17 cellular contexts compared by ENCODE assay signal in genomic region chr4:13151178-13151577, GRCh38.
DNase-seq lines count a peak whose midpoint lies in the region; ATAC-seq and TF ChIP-seq lines count a peak whose summit lies in the region.
"Had no signal": no experiment of that assay in that cellular context is flagged by ENCODE, and none has a peak within 500 bp of the region (broad histone marks: within the 10 kb centered on the region; RNA-seq: fewer than 3 reads in every experiment).

No MANE protein-coding gene starts in this region.

- TF ChIP-seq CTCF in GM23338 (conservative IDR thresholded peaks at IDR 0.05; ENCODE audit: low read depth in 2 of 2) (no peak), transverse colon (IDR thresholded peaks at IDR 0.05) (no peak), MCF 10A (IDR thresholded peaks at IDR 0.05; ENCODE audit: unreplicated experiment) (no peak)

- POLR2A ChIA-PET in MCF 10A (lab: Yijun Ruan, JAX) = no interaction called here

- 0 out of 2 replicates have a peak, but pooled peaks cover 6% of the 10 kb centered on the region for H3K9me2 ChIP-seq in GM23338 (ENCODE audit: insufficient read depth)

- H3K4me1 Mint-ChIP-seq in GM23338 (peaks cover 4% of the 10 kb centered on the region; the same call in 2 of the 3 replicates), MCF 10A (ENCODE audit: insufficient read depth, unreplicated experiment) (no peaks in the 10 kb centered on the region)
- H3K4me1 Mint-ChIP-seq: B cell had no signal

- H3K4me3 ChIP-seq in GM23338 (no peak overlapping the region), transverse colon (no peak overlapping the region)

- H3K27ac ChIP-seq in GM23338 (ENCODE audit: low read depth) (no peak overlapping the region), transverse colon (peak overlapping the region in 2 of 4 donors; percentile 12 to 18)

- H3F3A ChIP-seq in GM23338 (replicated peaks; ENCODE audit: low read depth) = no peaks in the 10 kb centered on the region

- H3K4me2 ChIP-seq in GM23338 = no peak overlapping the region

- CTCF ChIA-PET in MCF 10A (lab: Yijun Ruan, JAX) = no interaction called here

- BruUV-seq in MCF 10A (replicated peaks; lab: Mats Ljungman, UMichigan) = no TSS peak

- H3K9me3 Mint-ChIP-seq in GM23338 = no peaks in the 10 kb centered on the region
- H3K9me3 Mint-ChIP-seq in MCF 10A (ENCODE audit: unreplicated experiment) = no peaks in the 10 kb centered on the region
- H3K9me3 Mint-ChIP-seq: CD4-positive, alpha-beta T cell had no signal

- H2AFZ ChIP-seq in GM23338 = no peak overlapping the region

- no peak for TF ChIP-seq POLR2A in transverse colon (IDR thresholded peaks at IDR 0.05)

- H3K79me2 ChIP-seq in GM23338 (replicated peaks; ENCODE audit: insufficient read depth) = no peaks in the 10 kb centered on the region

- WGBS in transverse colon (ENCODE audit: low coverage in 1 of 2), 2 donors = 42 to 63% methylated on average over 4 to 7 of the region's 7 CpGs

- H3K36me3 Mint-ChIP-seq in GM23338 (ENCODE audit: low read depth) (no peaks in the 10 kb centered on the region; the same call in 2 of the 3 replicates), MCF 10A (ENCODE audit: insufficient read depth, unreplicated experiment) (no peaks in the 10 kb centered on the region)

- H3K9me3 ChIP-seq in transverse colon = no peaks in the 10 kb centered on the region

- in situ Hi-C loops in SK-MEL-5 (cut with HindIII; ENCODE audit: low pct_unique_long_range_greater_than_20kb, low sequenced_read_pairs) = no loop called here
- in situ Hi-C loops in transverse colon (cut with MboI; ENCODE audit: low pct_ligation_motif_present in 1 of 4, low pct_unique_long_range_greater_than_20kb in 1 of 4, low sequenced_read_pairs in 3 of 4) = no loop called here

- DNase-seq in GM23338 (ENCODE audit: low spot score) (no peak), SK-MEL-5 (ENCODE audit: low read depth, low spot score) (peak; percentile 43), left kidney (ENCODE audit: low read depth, low spot score) (peak; percentile 63), transverse colon (peak; percentile 22), MCF 10A (ENCODE audit: unreplicated experiment) (no peak), NCI-H82 treated with DMSO at 0.1 percent for 48 hours (lab: John Stamatoyannopoulos, UW; ENCODE audit: unreplicated experiment) (no peak), NCI-H2029 (lab: John Stamatoyannopoulos, UW) (no peak), NCI-H1694 (lab: John Stamatoyannopoulos, UW) (no peak)
- DNase-seq: C1 segment of cervical spinal cord; Calu3; CD4-positive, alpha-beta T cell; DMS79 treated with DMSO at 0.1 percent for 48 hours; EL; GDM1; IMR-90 had no signal

- no peaks in the 10 kb centered on the region for H3K27me3 ChIP-seq in GM23338 (ENCODE audit: insufficient read depth)
- no peaks in the 10 kb centered on the region for H3K27me3 ChIP-seq in transverse colon

- H3K36me3 ChIP-seq in GM23338 (ENCODE audit: insufficient read depth) (no peaks in the 10 kb centered on the region), transverse colon (no peaks in the 10 kb centered on the region)

- H3K27me3 Mint-ChIP-seq in GM23338 (ENCODE audit: insufficient read depth, low read depth, poor library complexity) (no peaks in the 10 kb centered on the region), MCF 10A (ENCODE audit: insufficient read depth, unreplicated experiment) (no peaks in the 10 kb centered on the region)
- H3K27me3 Mint-ChIP-seq: B cell; CD4-positive, alpha-beta T cell had no signal

- H4K20me1 ChIP-seq in GM23338 (replicated peaks; ENCODE audit: insufficient read depth) = no peaks in the 10 kb centered on the region

- H3K27ac Mint-ChIP-seq in GM23338 (no peak overlapping the region), MCF 10A (ENCODE audit: low read depth, unreplicated experiment) (no peak overlapping the region)
- H3K27ac Mint-ChIP-seq: B cell; CD4-positive, alpha-beta T cell had no signal

- no peak overlapping the region for H3K4me3 Mint-ChIP-seq in GM23338
- H3K4me3 Mint-ChIP-seq in MCF 10A (ENCODE audit: unreplicated experiment) = no peak overlapping the region
- H3K4me3 Mint-ChIP-seq: B cell; CD4-positive, alpha-beta T cell had no signal

- no peaks in the 10 kb centered on the region for H3K4me1 ChIP-seq in GM23338 (ENCODE audit: insufficient read depth)
- no peaks in the 10 kb centered on the region for H3K4me1 ChIP-seq in transverse colon

- no peak for TF ChIP-seq EP300 in transverse colon (IDR thresholded peaks at IDR 0.05; ENCODE audit: low read depth)

- peak; percentile 49; the same call in 2 of the 3 replicates for ATAC-seq in GM23338
- ATAC-seq: HCT116 had no signal

- intact Hi-C loops in transverse colon (cut with DNase I; ENCODE audit: low total_unique reads) (no loop called here), MCF 10A (cut with micrococcal nuclease) (no loop called here)

TF ChIP-seq in GM23338, 12 proteins besides CTCF, POLR2A, EP300 and RAD21:
- no peak for TF ChIP-seq ETS1 (IDR thresholded peaks at IDR 0.05)
- TF ChIP-seq EZH2 (IDR thresholded peaks at IDR 0.05; ENCODE audit: low read depth, unreplicated experiment) = no peak
- no peak for TF ChIP-seq ZNF114 (CRISPR knock-in tag; IDR thresholded peaks at IDR 0.05)
- TF ChIP-seq POLR2AphosphoS5 (IDR thresholded peaks at IDR 0.05; ENCODE audit: low read depth) = no peak
- TF ChIP-seq STAT1 (IDR thresholded peaks at IDR 0.05; ENCODE audit: unreplicated experiment) = no peak
- TF ChIP-seq NANOG (IDR thresholded peaks at IDR 0.05; ENCODE audit: borderline replicate concordance) = no peak
- TF ChIP-seq, protein P1, sequence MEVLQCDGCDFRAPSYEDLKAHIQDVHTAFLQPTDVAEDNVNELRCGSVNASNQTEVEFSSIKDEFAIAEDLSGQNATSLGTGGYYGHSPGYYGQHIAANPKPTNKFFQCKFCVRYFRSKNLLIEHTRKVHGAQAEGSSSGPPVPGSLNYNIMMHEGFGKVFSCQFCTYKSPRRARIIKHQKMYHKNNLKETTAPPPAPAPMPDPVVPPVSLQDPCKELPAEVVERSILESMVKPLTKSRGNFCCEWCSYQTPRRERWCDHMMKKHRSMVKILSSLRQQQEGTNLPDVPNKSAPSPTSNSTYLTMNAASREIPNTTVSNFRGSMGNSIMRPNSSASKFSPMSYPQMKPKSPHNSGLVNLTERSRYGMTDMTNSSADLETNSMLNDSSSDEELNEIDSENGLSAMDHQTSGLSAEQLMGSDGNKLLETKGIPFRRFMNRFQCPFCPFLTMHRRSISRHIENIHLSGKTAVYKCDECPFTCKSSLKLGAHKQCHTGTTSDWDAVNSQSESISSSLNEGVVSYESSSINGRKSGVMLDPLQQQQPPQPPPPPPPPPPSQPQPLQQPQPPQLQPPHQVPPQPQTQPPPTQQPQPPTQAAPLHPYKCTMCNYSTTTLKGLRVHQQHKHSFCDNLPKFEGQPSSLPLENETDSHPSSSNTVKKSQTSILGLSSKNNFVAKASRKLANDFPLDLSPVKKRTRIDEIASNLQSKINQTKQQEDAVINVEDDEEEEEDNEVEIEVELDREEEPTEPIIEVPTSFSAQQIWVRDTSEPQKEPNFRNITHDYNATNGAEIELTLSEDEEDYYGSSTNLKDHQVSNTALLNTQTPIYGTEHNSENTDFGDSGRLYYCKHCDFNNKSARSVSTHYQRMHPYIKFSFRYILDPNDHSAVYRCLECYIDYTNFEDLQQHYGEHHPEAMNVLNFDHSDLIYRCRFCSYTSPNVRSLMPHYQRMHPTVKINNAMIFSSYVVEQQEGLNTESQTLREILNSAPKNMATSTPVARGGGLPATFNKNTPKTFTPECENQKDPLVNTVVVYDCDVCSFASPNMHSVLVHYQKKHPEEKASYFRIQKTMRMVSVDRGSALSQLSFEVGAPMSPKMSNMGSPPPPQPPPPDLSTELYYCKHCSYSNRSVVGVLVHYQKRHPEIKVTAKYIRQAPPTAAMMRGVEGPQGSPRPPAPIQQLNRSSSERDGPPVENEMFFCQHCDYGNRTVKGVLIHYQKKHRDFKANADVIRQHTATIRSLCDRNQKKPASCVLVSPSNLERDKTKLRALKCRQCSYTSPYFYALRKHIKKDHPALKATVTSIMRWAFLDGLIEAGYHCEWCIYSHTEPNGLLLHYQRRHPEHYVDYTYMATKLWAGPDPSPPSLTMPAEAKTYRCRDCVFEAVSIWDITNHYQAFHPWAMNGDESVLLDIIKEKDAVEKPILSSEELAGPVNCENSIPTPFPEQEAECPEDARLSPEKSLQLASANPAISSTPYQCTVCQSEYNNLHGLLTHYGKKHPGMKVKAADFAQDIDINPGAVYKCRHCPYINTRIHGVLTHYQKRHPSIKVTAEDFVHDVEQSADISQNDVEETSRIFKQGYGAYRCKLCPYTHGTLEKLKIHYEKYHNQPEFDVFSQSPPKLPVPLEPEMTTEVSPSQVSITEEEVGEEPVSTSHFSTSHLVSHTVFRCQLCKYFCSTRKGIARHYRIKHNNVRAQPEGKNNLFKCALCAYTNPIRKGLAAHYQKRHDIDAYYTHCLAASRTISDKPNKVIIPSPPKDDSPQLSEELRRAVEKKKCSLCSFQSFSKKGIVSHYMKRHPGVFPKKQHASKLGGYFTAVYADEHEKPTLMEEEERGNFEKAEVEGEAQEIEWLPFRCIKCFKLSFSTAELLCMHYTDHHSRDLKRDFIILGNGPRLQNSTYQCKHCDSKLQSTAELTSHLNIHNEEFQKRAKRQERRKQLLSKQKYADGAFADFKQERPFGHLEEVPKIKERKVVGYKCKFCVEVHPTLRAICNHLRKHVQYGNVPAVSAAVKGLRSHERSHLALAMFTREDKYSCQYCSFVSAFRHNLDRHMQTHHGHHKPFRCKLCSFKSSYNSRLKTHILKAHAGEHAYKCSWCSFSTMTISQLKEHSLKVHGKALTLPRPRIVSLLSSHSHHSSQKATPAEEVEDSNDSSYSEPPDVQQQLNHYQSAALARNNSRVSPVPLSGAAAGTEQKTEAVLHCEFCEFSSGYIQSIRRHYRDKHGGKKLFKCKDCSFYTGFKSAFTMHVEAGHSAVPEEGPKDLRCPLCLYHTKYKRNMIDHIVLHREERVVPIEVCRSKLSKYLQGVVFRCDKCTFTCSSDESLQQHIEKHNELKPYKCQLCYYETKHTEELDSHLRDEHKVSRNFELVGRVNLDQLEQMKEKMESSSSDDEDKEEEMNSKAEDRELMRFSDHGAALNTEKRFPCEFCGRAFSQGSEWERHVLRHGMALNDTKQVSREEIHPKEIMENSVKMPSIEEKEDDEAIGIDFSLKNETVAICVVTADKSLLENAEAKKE (CRISPR knock-in tag; IDR thresholded peaks at IDR 0.05) = no peak
- no peak for TF ChIP-seq JUNB (IDR thresholded peaks at IDR 0.05; ENCODE audit: unreplicated experiment)

Comparison
In these comparisons a context has a peak if more than half of its experiments do, and no peak if none do; other contexts are left out.
1. DNase-seq: peak in SK-MEL-5 (single experiment), left kidney (single experiment) and transverse colon (single experiment); none in GM23338 (single experiment), MCF 10A (single experiment), NCI-H82 treated with DMSO at 0.1 percent for 48 hours (single experiment), NCI-H2029 (single experiment) and NCI-H1694 (single experiment).